Comparison of ENCODE assay signal across 7 cellular contexts in genomic region chr3:56915969-56916586, GRCh38.
DNase-seq lines count a peak whose midpoint lies in the region; ATAC-seq and TF ChIP-seq lines count a peak whose summit lies in the region.

No MANE protein-coding gene starts in this region.

- peaks cover 30% of the 10 kb centered on the region for H3K4me1 Mint-ChIP-seq in WTC11
- H3K4me1 Mint-ChIP-seq in osteocyte (ENCODE audit: unreplicated experiment) = no peaks in the 10 kb centered on the region

- peaks cover 11 to 19% of the 10 kb centered on the region in 2 donors for H3K4me1 ChIP-seq in duodenal mucosa (ENCODE audit: control insufficient read depth in 1 of 2, insufficient read depth in 2 of 2, low read length in 2 of 2)

- H3K36me3 ChIP-seq in duodenal mucosa (ENCODE audit: control insufficient read depth in 1 of 2, insufficient read depth in 2 of 2, low read length in 2 of 2) = no peaks in the 10 kb centered on the region

- H3K9me3 ChIP-seq in duodenal mucosa (ENCODE audit: control insufficient read depth in 1 of 2, low read length in 2 of 2) = no peaks in the 10 kb centered on the region

- H3K27ac ChIP-seq in duodenal mucosa (ENCODE audit: low read depth, low read length) = no peak overlapping the region

- H3K36me3 Mint-ChIP-seq in WTC11 = no peaks in the 10 kb centered on the region
- H3K36me3 Mint-ChIP-seq in osteocyte (ENCODE audit: unreplicated experiment) = no peaks in the 10 kb centered on the region

- H3K27ac Mint-ChIP-seq in WTC11 (no peak overlapping the region), osteocyte (ENCODE audit: unreplicated experiment) (no peak overlapping the region)

- POLR2A ChIA-PET in WTC11 (lab: Charles Lee) = no interaction called here

- ATAC-seq in GM19395 (IDR thresholded peaks at IDR 0.05; ENCODE audit: unreplicated experiment) (peak; percentile 60), HG03439 (IDR thresholded peaks at IDR 0.05; ENCODE audit: unreplicated experiment) (peak; percentile 50), WTC11 (peak; percentile 78)

- no peak for TF ChIP-seq CTCF in WTC11 (IDR thresholded peaks at IDR 0.05)
- no peak for TF ChIP-seq CTCF in osteocyte (IDR thresholded peaks at IDR 0.05)

- H3K27me3 Mint-ChIP-seq in WTC11 (ENCODE audit: low read depth) (no peaks in the 10 kb centered on the region), osteocyte (ENCODE audit: unreplicated experiment) (peaks cover 11% of the 10 kb centered on the region)

- H3K4me3 Mint-ChIP-seq in WTC11 (no peak overlapping the region), osteocyte (ENCODE audit: unreplicated experiment) (no peak overlapping the region)

- H3K4me3 ChIP-seq in duodenal mucosa (ENCODE audit: low read depth in 1 of 2, low read length in 2 of 2) = peak overlapping the region; percentile 44 to 53

- peak; percentile 29 for DNase-seq in WTC11 (ENCODE audit: low spot score)
- peak; percentile 80 for DNase-seq in stimulated activated CD4-positive, alpha-beta T cell treated with anti-CD3 and anti-CD28 coated beads, Interleukin-15, amount 100 ng/mL, for 24 hours
- no peak for DNase-seq in osteocyte (ENCODE audit: extremely low spot score, unreplicated experiment)
- DNase-seq in NCI-H82 treated with DMSO at 0.1 percent for 48 hours (lab: John Stamatoyannopoulos, UW; ENCODE audit: unreplicated experiment) = no peak

- no peaks in the 10 kb centered on the region for H3K27me3 ChIP-seq in duodenal mucosa (ENCODE audit: control insufficient read depth in 1 of 2, insufficient read depth in 2 of 2, low read length in 2 of 2)

- H3K9ac ChIP-seq in duodenal mucosa (ENCODE audit: low read depth in 1 of 2, low read length in 2 of 2) = peak overlapping the region in 1 of 2 donors; percentile 40

- H3K9me3 Mint-ChIP-seq in WTC11 = peaks cover 5% of the 10 kb centered on the region; the same call in 1 of the 2 replicates
- no peaks in the 10 kb centered on the region for H3K9me3 Mint-ChIP-seq in osteocyte (ENCODE audit: unreplicated experiment)

- CTCF ChIA-PET in WTC11 (lab: Charles Lee) = interaction anchor here (0.7 to 2.3 kb wide), 5 partner anchors 73 to 214 kb away, joined by 3 to 10 read pairs (median 4); partner anchors contain the start of gene ARHGEF3

TF ChIP-seq in WTC11, 78 proteins besides CTCF, POLR2A, EP300 and RAD21:
- TF ChIP-seq ZNF317 (CRISPR knock-in tag; IDR thresholded peaks at IDR 0.05; ENCODE audit: borderline replicate concordance, low read depth) (no peak), PRRX2 (CRISPR knock-in tag; IDR thresholded peaks at IDR 0.05) (no peak)

Comparison
In these comparisons a context has a peak if more than half of its experiments do, and no peak if none do; other contexts are left out.
1. DNase-seq: peak in WTC11 (single experiment) and stimulated activated CD4-positive, alpha-beta T cell treated with anti-CD3 and anti-CD28 coated beads, Interleukin-15, amount 100 ng/mL, for 24 hours (single experiment); none in osteocyte (single experiment) and NCI-H82 treated with DMSO at 0.1 percent for 48 hours (single experiment).
2. Peak in every context shown above with its lines, with median percentiles within 50 percentile points of each other: ATAC-seq.